ENCODE assay signal across 24 cellular contexts in the genomic region with DNA sequence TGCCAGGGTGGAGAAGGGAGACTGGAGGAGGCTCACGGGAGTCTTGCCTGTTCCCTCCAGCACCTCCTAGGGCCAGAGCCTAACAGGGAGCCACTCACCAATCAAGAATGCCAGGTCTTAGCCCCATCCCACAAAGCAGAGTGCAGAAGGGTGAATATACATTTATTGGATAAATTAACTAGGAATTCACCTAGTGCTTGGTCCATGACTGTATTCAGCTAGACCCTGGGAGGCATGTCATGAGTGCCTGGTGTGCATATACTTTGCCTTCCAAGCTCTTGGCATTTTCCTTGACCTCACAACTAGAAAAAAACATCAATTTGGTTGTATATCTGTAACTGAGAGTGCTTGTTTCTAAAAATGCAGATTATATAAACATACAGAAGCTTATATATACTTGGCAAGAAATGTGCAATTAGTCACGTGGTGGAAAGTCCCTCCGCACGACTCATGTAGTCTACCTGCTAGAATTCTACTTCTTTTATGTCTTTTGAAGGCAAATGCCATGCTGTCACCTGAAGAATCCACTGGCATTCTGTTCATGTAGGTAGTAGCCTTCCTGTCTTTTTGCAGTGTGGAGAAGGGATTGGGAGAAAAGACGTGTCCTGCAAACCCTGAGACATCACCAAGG.
"Had no signal": no experiment of that assay in that cellular context is flagged by ENCODE, and none has a peak within 500 bp of the region (broad histone marks: within the 10 kb centered on the region; RNA-seq: fewer than 3 reads in every experiment).

No MANE protein-coding gene starts in this region.

- H3K27me3 ChIP-seq: ascending aorta, esophagus muscularis mucosa, hepatocyte, right atrium auricular region, tibial artery had no signal

- DNase-seq: activated B cell treated with CpG ODN at 0.5 μM for 24 hours; activated CD4-positive, alpha-beta T cell treated with anti-CD3 and anti-CD28 coated beads, Interleukin-2, amount 10 ng/mL, durations not matched to agents 7 days and 5 days; activated CD8-positive, alpha-beta memory T cell treated with anti-CD3 and anti-CD28 coated beads for 24 hours; activated CD8-positive, alpha-beta memory T cell treated with anti-CD3 and anti-CD28 coated beads, Interleukin-2, amount 50 U/mL, for 48 hours; activated effector memory CD4-positive, alpha-beta T cell treated with anti-CD3 and anti-CD28 coated beads, Interleukin-2, amount 50 U/mL, for 16 hours; activated naive CD4-positive, alpha-beta T cell treated with anti-CD3 and anti-CD28 coated beads, Interleukin-2, amount 50 U/mL, for 16 hours; activated T-cell treated with anti-CD3 and anti-CD28 coated beads, Interleukin-2, amount 50 U/mL, for 48 hours; effector CD8-positive, alpha-beta T cell; left colon; midbrain; nephron progenitor cell; nucleus accumbens; stimulated activated CD4-positive, alpha-beta T cell treated with anti-CD3 and anti-CD28 coated beads, Interleukin-2, amount 100 ng/mL, for 24 hours; stimulated activated naive CD4-positive, alpha-beta T cell treated with Interleukin-2 at 50 U/mL for 16 hours; substantia nigra; T-cell; tibial artery had no signal

- H3K4me3 ChIP-seq: ascending aorta, esophagus muscularis mucosa, hepatocyte, lung, right atrium auricular region, tibial artery had no signal

- H3K27ac ChIP-seq: ascending aorta, esophagus muscularis mucosa, hepatocyte, right atrium auricular region, tibial artery had no signal

- H3K4me3 Mint-ChIP-seq: activated B cell treated with CpG ODN at 0.5 μM for 24 hours; activated CD4-positive, alpha-beta T cell treated with anti-CD3 and anti-CD28 coated beads, Interleukin-2, amount 10 ng/mL, durations not matched to agents 7 days and 5 days; dendritic cell treated with granulocyte-macrophage colony-stimulating factor and Interleukin-4, amounts not matched to agents 40 ng/mL and 50 ng/mL, for 4 days; nephron progenitor cell; T-cell had no signal

- H3K27me3 Mint-ChIP-seq: activated B cell treated with CpG ODN at 0.5 μM for 24 hours; activated CD4-positive, alpha-beta T cell treated with anti-CD3 and anti-CD28 coated beads, Interleukin-2, amount 10 ng/mL, durations not matched to agents 7 days and 5 days; dendritic cell treated with granulocyte-macrophage colony-stimulating factor and Interleukin-4, amounts not matched to agents 40 ng/mL and 50 ng/mL, for 4 days; T-cell had no signal

- FAIRE-seq: islet of Langerhans had no signal

- H3K9me3 Mint-ChIP-seq: activated B cell treated with CpG ODN at 0.5 μM for 24 hours; activated CD4-positive, alpha-beta T cell treated with anti-CD3 and anti-CD28 coated beads, Interleukin-2, amount 10 ng/mL, durations not matched to agents 7 days and 5 days had no signal

- H3K9me3 ChIP-seq: ascending aorta, esophagus muscularis mucosa, right atrium auricular region, tibial artery had no signal

- H3K27ac Mint-ChIP-seq: activated B cell treated with CpG ODN at 0.5 μM for 24 hours; activated CD4-positive, alpha-beta T cell treated with anti-CD3 and anti-CD28 coated beads, Interleukin-2, amount 10 ng/mL, durations not matched to agents 7 days and 5 days; dendritic cell treated with granulocyte-macrophage colony-stimulating factor and Interleukin-4, amounts not matched to agents 40 ng/mL and 50 ng/mL, for 4 days; nephron progenitor cell; T-cell had no signal

- H3K36me3 Mint-ChIP-seq: T-cell had no signal

- H3K4me1 Mint-ChIP-seq: activated B cell treated with CpG ODN at 0.5 μM for 24 hours; activated CD4-positive, alpha-beta T cell treated with anti-CD3 and anti-CD28 coated beads, Interleukin-2, amount 10 ng/mL, durations not matched to agents 7 days and 5 days; T-cell had no signal
